19 cellular contexts compared by ENCODE assay signal in genomic region chr3:50289130-50289529, GRCh38.
DNase-seq lines count a peak whose midpoint lies in the region; ATAC-seq lines count a peak whose summit lies in the region.
"Had no signal": no experiment of that assay in that cellular context is flagged by ENCODE, and none has a peak within 500 bp of the region (broad histone marks: within the 10 kb centered on the region; RNA-seq: fewer than 3 reads in every experiment).

No MANE protein-coding gene starts in this region.

- H3K9me3 Mint-ChIP-seq in activated T-cell treated with anti-CD3 and anti-CD28 coated beads, Interleukin-2, amount 50 U/mL, for 24 hours, result no peaks in the 10 kb centered on the region
- no peaks in the 10 kb centered on the region for H3K9me3 Mint-ChIP-seq in stimulated activated naive CD8-positive, alpha-beta T cell treated with anti-CD3 and anti-CD28 coated beads, Interleukin-15, Interleukin-2, amounts not matched to agents 100 ng/mL and 50 ng/mL, for 24 hours
- H3K9me3 Mint-ChIP-seq: CD8-positive, alpha-beta memory T cell; IgD-negative memory B cell had no signal

- H3K27ac Mint-ChIP-seq in activated T-cell treated with anti-CD3 and anti-CD28 coated beads, Interleukin-2, amount 50 U/mL, for 24 hours, result peak overlapping the region; percentile 44
- H3K27ac Mint-ChIP-seq in stimulated activated naive CD8-positive, alpha-beta T cell treated with anti-CD3 and anti-CD28 coated beads, Interleukin-15, Interleukin-2, amounts not matched to agents 100 ng/mL and 50 ng/mL, for 24 hours, result no peak overlapping the region
- H3K27ac Mint-ChIP-seq: CD8-positive, alpha-beta memory T cell had no signal

- H3K36me3 Mint-ChIP-seq in activated T-cell treated with anti-CD3 and anti-CD28 coated beads, Interleukin-2, amount 50 U/mL, for 24 hours (ENCODE audit: low read depth), result peaks cover 75% of the 10 kb centered on the region
- peaks cover 39% of the 10 kb centered on the region for H3K36me3 Mint-ChIP-seq in stimulated activated naive CD8-positive, alpha-beta T cell treated with anti-CD3 and anti-CD28 coated beads, Interleukin-15, Interleukin-2, amounts not matched to agents 100 ng/mL and 50 ng/mL, for 24 hours (ENCODE audit: low read depth)

- peaks cover 28% of the 10 kb centered on the region for H3K4me1 Mint-ChIP-seq in activated T-cell treated with anti-CD3 and anti-CD28 coated beads, Interleukin-2, amount 50 U/mL, for 24 hours (ENCODE audit: low read depth)
- H3K4me1 Mint-ChIP-seq in stimulated activated naive CD8-positive, alpha-beta T cell treated with anti-CD3 and anti-CD28 coated beads, Interleukin-15, Interleukin-2, amounts not matched to agents 100 ng/mL and 50 ng/mL, for 24 hours (ENCODE audit: low read depth), result peaks cover 17% of the 10 kb centered on the region

- H3K27me3 Mint-ChIP-seq in activated T-cell treated with anti-CD3 and anti-CD28 coated beads, Interleukin-2, amount 50 U/mL, for 24 hours, result no peaks in the 10 kb centered on the region
- H3K27me3 Mint-ChIP-seq in stimulated activated naive CD8-positive, alpha-beta T cell treated with anti-CD3 and anti-CD28 coated beads, Interleukin-15, Interleukin-2, amounts not matched to agents 100 ng/mL and 50 ng/mL, for 24 hours, result no peaks in the 10 kb centered on the region
- H3K27me3 Mint-ChIP-seq: CD8-positive, alpha-beta memory T cell; IgD-negative memory B cell had no signal

- H3K4me3 Mint-ChIP-seq in activated T-cell treated with anti-CD3 and anti-CD28 coated beads, Interleukin-2, amount 50 U/mL, for 24 hours, result peak overlapping the region; percentile 95
- peak overlapping the region; percentile 87 for H3K4me3 Mint-ChIP-seq in stimulated activated naive CD8-positive, alpha-beta T cell treated with anti-CD3 and anti-CD28 coated beads, Interleukin-15, Interleukin-2, amounts not matched to agents 100 ng/mL and 50 ng/mL, for 24 hours

- DNase-seq in activated T-cell treated with anti-CD3 and anti-CD28 coated beads, Interleukin-2, amount 50 U/mL, for 24 hours, result no peak
- no peak for DNase-seq in activated T-cell treated with anti-CD3 and anti-CD28 coated beads for 4 hours
- DNase-seq in stimulated activated naive CD8-positive, alpha-beta T cell treated with anti-CD3 and anti-CD28 coated beads, Interleukin-15, Interleukin-2, amounts not matched to agents 100 U/mL and 50 U/mL, for 24 hours, result no peak
- peak; percentile 41 for DNase-seq in islet precursor cell
- DNase-seq in NCI-H526 treated with DMSO at 0.1 percent for 48 hours (lab: John Stamatoyannopoulos, UW), result no peak
- DNase-seq: CD8-positive, alpha-beta memory T cell; GOT3; Karpas-422; MG63; NCI-H1092; NCI-H1436 treated with DMSO at 0.1 percent for 48 hours; NCI-H2029; NCI-H345; NCI-H524 treated with DMSO at 0.1 percent for 48 hours had no signal

- ATAC-seq in stimulated activated naive CD8-positive, alpha-beta T cell treated with anti-CD3 and anti-CD28 coated beads, Interleukin-15, Interleukin-2, amounts not matched to agents 100 U/mL and 50 U/mL, for 24 hours, result no peak
- no peak for ATAC-seq in HG03457 (IDR thresholded peaks at IDR 0.05; ENCODE audit: unreplicated experiment)
- ATAC-seq: A549, HCT116 had no signal
